In the genomic region with DNA sequence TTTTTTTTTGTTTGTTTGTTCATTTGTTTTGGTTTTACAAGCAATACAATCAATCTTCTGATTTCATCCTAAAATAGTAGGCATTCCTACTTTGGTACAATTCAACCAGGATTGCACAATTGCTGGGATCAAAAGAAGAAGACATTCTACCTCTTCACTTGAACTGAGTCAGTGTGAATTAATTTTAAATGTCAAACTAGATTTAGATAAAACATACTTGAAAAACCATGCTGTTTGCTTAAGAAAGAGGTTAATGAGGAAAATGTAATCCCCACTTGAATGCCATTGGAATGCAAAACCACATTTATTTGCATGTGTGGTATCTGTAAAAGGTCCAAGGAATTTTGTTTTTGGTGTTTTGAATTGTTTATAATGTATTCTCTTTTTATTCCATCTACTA, we compare ENCODE assay signal across 16 cellular contexts. TPM values are rescaled to one million over a fixed set of nuclear protein-coding genes. Genes with fewer than 3 reads are reported as not detected.
DNase-seq lines count a peak whose midpoint lies in the region; TF ChIP-seq lines count a peak whose summit lies in the region.
"Had no signal": no experiment of that assay in that cellular context is flagged by ENCODE, and none has a peak within 500 bp of the region (broad histone marks: within the 10 kb centered on the region; RNA-seq: fewer than 3 reads in every experiment).

No MANE protein-coding gene starts in this region.

- no peak overlapping the region for H3K4me3 Mint-ChIP-seq in activated naive CD8-positive, alpha-beta T cell treated with anti-CD3 and anti-CD28 coated beads for 36 hours
- H3K4me3 Mint-ChIP-seq: activated CD4-positive, alpha-beta T cell treated with anti-CD3 and anti-CD28 coated beads, Interleukin-2, amount 10 ng/mL, durations not matched to agents 24 days and 14 days; activated T-cell treated with anti-CD3 and anti-CD28 coated beads, Interleukin-2, amount 50 U/mL, for 4 hours; natural killer cell had no signal

- H3K36me3 ChIP-seq in SK-N-MC (ENCODE audit: insufficient read depth, low read length), result no peaks in the 10 kb centered on the region

- no peak overlapping the region for H3K27ac Mint-ChIP-seq in activated naive CD8-positive, alpha-beta T cell treated with anti-CD3 and anti-CD28 coated beads for 36 hours
- H3K27ac Mint-ChIP-seq: activated CD4-positive, alpha-beta T cell treated with anti-CD3 and anti-CD28 coated beads, Interleukin-2, amount 10 ng/mL, durations not matched to agents 24 days and 14 days; natural killer cell had no signal

- H3K9me3 ChIP-seq in SK-N-MC (ENCODE audit: low read depth, low read length), result no peaks in the 10 kb centered on the region

- TF ChIP-seq CTCF in fibroblast of pulmonary artery (IDR thresholded peaks at IDR 0.05; ENCODE audit: low read length, missing control alignments) (no peak), GM13977 (IDR thresholded peaks at IDR 0.05; ENCODE audit: extremely low read depth, insufficient read depth, missing control alignments) (no peak)

- peaks cover 16% of the 10 kb centered on the region for H3K27me3 Mint-ChIP-seq in activated naive CD8-positive, alpha-beta T cell treated with anti-CD3 and anti-CD28 coated beads for 36 hours

- DNase-seq in NCI-H2196 (lab: John Stamatoyannopoulos, UW; ENCODE audit: unreplicated experiment) (peak; percentile 3), NCI-H2196 treated with DMSO at 0.1 percent for 48 hours (lab: John Stamatoyannopoulos, UW; ENCODE audit: unreplicated experiment) (no peak), SK-N-MC (ENCODE audit: low read depth, low spot score) (peak; percentile 84), fibroblast of pulmonary artery (ENCODE audit: low read depth) (peak; percentile 58), stromal cell of bone marrow (ENCODE audit: low read depth) (peak; percentile 34), GM13977 (ENCODE audit: low spot score) (no peak), D341Med (ENCODE audit: low spot score) (no peak)
- no peak for DNase-seq in activated naive CD8-positive, alpha-beta T cell treated with anti-CD3 and anti-CD28 coated beads for 36 hours
- DNase-seq: activated T-cell treated with anti-CD3 and anti-CD28 coated beads, Interleukin-2, amount 50 U/mL, for 4 hours; natural killer cell; NCI-H2171; NK-92 treated with Interleukin-12 subunit alpha and Interleukin-12 subunit beta, amount 100 ng/mL, for 24 hours; right cardiac atrium; stimulated activated naive CD4-positive, alpha-beta T cell had no signal

- no peak overlapping the region for H3K27ac ChIP-seq in SK-N-MC
- H3K27ac ChIP-seq: coronary artery had no signal

- peak overlapping the region; percentile 46 for H3K4me3 ChIP-seq in SK-N-MC
- H3K4me3 ChIP-seq in fibroblast of pulmonary artery (replicated peaks; ENCODE audit: low read depth, low read length), result no peak overlapping the region
- H3K4me3 ChIP-seq: coronary artery had no signal

- peaks cover 3% of the 10 kb centered on the region for H3K4me1 Mint-ChIP-seq in activated naive CD8-positive, alpha-beta T cell treated with anti-CD3 and anti-CD28 coated beads for 36 hours

- no peaks in the 10 kb centered on the region for H3K36me3 Mint-ChIP-seq in activated naive CD8-positive, alpha-beta T cell treated with anti-CD3 and anti-CD28 coated beads for 36 hours
- H3K36me3 Mint-ChIP-seq: natural killer cell had no signal

- H3K9ac ChIP-seq in SK-N-MC (ENCODE audit: insufficient read length), result no peak overlapping the region

- in situ Hi-C loops in GM13977 (cut with MboI; ENCODE audit: low pct_unique_long_range_greater_than_20kb, low sequenced_read_pairs, unreplicated experiment), result no loop called here

- H3K9me3 Mint-ChIP-seq in activated naive CD8-positive, alpha-beta T cell treated with anti-CD3 and anti-CD28 coated beads for 36 hours, result no peaks in the 10 kb centered on the region
- H3K9me3 Mint-ChIP-seq: activated CD4-positive, alpha-beta T cell treated with anti-CD3 and anti-CD28 coated beads, Interleukin-2, amount 10 ng/mL, durations not matched to agents 24 days and 14 days; activated T-cell treated with anti-CD3 and anti-CD28 coated beads, Interleukin-2, amount 50 U/mL, for 4 hours; natural killer cell had no signal

RNA-seq across cellular contexts. Expression of gene HAND2, which starts 40.5 kb away (rescaled TPM):
- total RNA-seq in activated naive CD8-positive, alpha-beta T cell treated with anti-CD3 and anti-CD28 coated beads for 36 hours, result not detected
- total RNA-seq: activated CD4-positive, alpha-beta T cell treated with anti-CD3 and anti-CD28 coated beads, Interleukin-2, amount 10 ng/mL, durations not matched to agents 24 days and 14 days; activated T-cell treated with anti-CD3 and anti-CD28 coated beads, Interleukin-2, amount 50 U/mL, for 4 hours; natural killer cell had no signal

Comparison
In these comparisons a context has a peak if more than half of its experiments do, and no peak if none do; other contexts are left out.
1. DNase-seq: peak in NCI-H2196 (single experiment), SK-N-MC (single experiment), fibroblast of pulmonary artery (single experiment) and stromal cell of bone marrow (single experiment); none in NCI-H2196 treated with DMSO at 0.1 percent for 48 hours (single experiment), GM13977 (single experiment), D341Med (single experiment) and activated naive CD8-positive, alpha-beta T cell treated with anti-CD3 and anti-CD28 coated beads for 36 hours (single experiment).